ENCODE assay signal across 25 cellular contexts in genomic region chr18:926946-927345, GRCh38. TPM values are rescaled to one million over a fixed set of nuclear protein-coding genes. Genes with fewer than 3 reads are reported as not detected.
"Had no signal": no experiment of that assay in that cellular context is flagged by ENCODE, and none has a peak within 500 bp of the region (broad histone marks: within the 10 kb centered on the region; RNA-seq: fewer than 3 reads in every experiment).

No MANE protein-coding gene starts in this region.

- ATAC-seq: HepG2, Panc1, PC-3, Right ventricle myocardium inferior, SK-N-SH treated with all-trans-retinoic acid at 6 μM for 48 hours, T-helper 17 cell had no signal

- H3K4me1 ChIP-seq: SJCRH30 had no signal

- H3K4me3 ChIP-seq: SJCRH30 had no signal

- H3K27me3 ChIP-seq: SJCRH30 had no signal

- DNase-seq: IMR-90; Karpas-422; KG1; MM.1S; NCI-H1092 treated with DMSO at 0.1 percent for 48 hours; NCI-H1436; NCI-H187; NCI-H2029; NCI-H2081 treated with DMSO at 0.1 percent for 48 hours; NCI-H2227 treated with DMSO at 0.1 percent for 48 hours; NCI-H524; NCI-H526 treated with DMSO at 0.1 percent for 48 hours; NCI-H748 treated with DMSO at 0.1 percent for 48 hours; NK-92 treated with Interleukin-12 subunit alpha and Interleukin-12 subunit beta, amount 100 ng/mL, for 24 hours; PC-3; SHP77 treated with DMSO at 0.1 percent for 48 hours; SJCRH30; T-helper 1 cell; T-helper 17 cell had no signal

- H3K27ac ChIP-seq: SJCRH30 had no signal

- H3K36me3 ChIP-seq: SJCRH30 had no signal

- H3K9me3 ChIP-seq: SJCRH30 had no signal

RNA-seq across cellular contexts. Expression of gene ADCYAP1, which starts 22.3 kb away (rescaled TPM):
- total RNA-seq: HepG2, HT1080, IMR-90, OCI-LY7, Right ventricle myocardium inferior, T-helper 17 cell had no signal
- polyA plus RNA-seq: HepG2, IMR-90 had no signal
